In genomic region chr5:55855509-55855908, GRCh38 we compare ENCODE assay signal across 1 cellular context.
TF ChIP-seq lines count a peak whose summit lies in the region.

No MANE protein-coding gene starts in this region.

TF ChIP-seq in H1, 55 proteins besides CTCF, POLR2A, EP300 and RAD21 (continued from another document):
- TF ChIP-seq CTBP2 (IDR thresholded peaks at IDR 0.05; ENCODE audit: borderline replicate concordance, insufficient read depth, insufficient read length, low read length) (no peak), SP1 (IDR thresholded peaks at IDR 0.05; ENCODE audit: low read depth, low read length) (no peak), KDM4A (IDR thresholded peaks at IDR 0.05; ENCODE audit: low read depth, low read length, severe bottlenecking) (no peak), SP2 (IDR thresholded peaks at IDR 0.05; ENCODE audit: low read length) (no peak), SIX5 (IDR thresholded peaks at IDR 0.05; ENCODE audit: low read depth, low read length) (no peak)
